In genomic region chr13:30181856-30182651, GRCh38 we compare ENCODE assay signal across 27 cellular contexts.
DNase-seq lines count a peak whose midpoint lies in the region; ATAC-seq and TF ChIP-seq lines count a peak whose summit lies in the region.
"Had no signal": no experiment of that assay in that cellular context is flagged by ENCODE, and none has a peak within 500 bp of the region (broad histone marks: within the 10 kb centered on the region; RNA-seq: fewer than 3 reads in every experiment).

No MANE protein-coding gene starts in this region.

- H3K4me3 Mint-ChIP-seq in endodermal cell: no peak overlapping the region
- H3K4me3 Mint-ChIP-seq in activated naive CD8-positive, alpha-beta T cell treated with anti-CD3 and anti-CD28 coated beads, Interleukin-2, amount 50 U/mL, for 24 hours: no peak overlapping the region
- H3K4me3 Mint-ChIP-seq: dendritic cell treated with granulocyte-macrophage colony-stimulating factor and Interleukin-4, amounts not matched to agents 40 ng/mL and 50 ng/mL, for 4 days; natural killer cell treated with Interleukin-12 subunit alpha and Interleukin-12 subunit beta and Interleukin-15 and Interleukin-18, amount 100 ng/mL, for 72 hours had no signal

- no peaks in the 10 kb centered on the region for H3K36me3 ChIP-seq in H7 (replicated peaks; ENCODE audit: control insufficient read depth, insufficient read depth, low read length)
- H3K36me3 ChIP-seq in endodermal cell (ENCODE audit: control insufficient read depth, insufficient read depth, low read length): no peaks in the 10 kb centered on the region
- H3K36me3 ChIP-seq: BLaER1, esophagus squamous epithelium, pancreas had no signal

- H3K36me3 Mint-ChIP-seq in endodermal cell (ENCODE audit: low read depth): peaks cover 2% of the 10 kb centered on the region
- no peaks in the 10 kb centered on the region for H3K36me3 Mint-ChIP-seq in activated naive CD8-positive, alpha-beta T cell treated with anti-CD3 and anti-CD28 coated beads, Interleukin-2, amount 50 U/mL, for 24 hours (ENCODE audit: low read depth)
- H3K36me3 Mint-ChIP-seq: natural killer cell treated with Interleukin-12 subunit alpha and Interleukin-12 subunit beta and Interleukin-15 and Interleukin-18, amount 100 ng/mL, for 72 hours had no signal

- H3K4me3 ChIP-seq in H7 (ENCODE audit: insufficient read depth, low read depth, low read length) (no peak overlapping the region), endodermal cell (ENCODE audit: low read length) (no peak overlapping the region)
- H3K4me3 ChIP-seq: BLaER1, esophagus squamous epithelium, pancreas had no signal

- no peaks in the 10 kb centered on the region for H3K27me3 Mint-ChIP-seq in endodermal cell (ENCODE audit: insufficient read depth)
- no peaks in the 10 kb centered on the region for H3K27me3 Mint-ChIP-seq in activated naive CD8-positive, alpha-beta T cell treated with anti-CD3 and anti-CD28 coated beads, Interleukin-2, amount 50 U/mL, for 24 hours
- H3K27me3 Mint-ChIP-seq: dendritic cell treated with granulocyte-macrophage colony-stimulating factor and Interleukin-4, amounts not matched to agents 40 ng/mL and 50 ng/mL, for 4 days; natural killer cell treated with Interleukin-12 subunit alpha and Interleukin-12 subunit beta and Interleukin-15 and Interleukin-18, amount 100 ng/mL, for 72 hours had no signal

- H3K27me3 ChIP-seq in H7 (ENCODE audit: control insufficient read depth, insufficient read depth, low read length) (no peaks in the 10 kb centered on the region), endodermal cell (ENCODE audit: control insufficient read depth, insufficient read depth, low read length, poor library complexity, severe bottlenecking) (no peaks in the 10 kb centered on the region)
- H3K27me3 ChIP-seq: BLaER1, esophagus squamous epithelium, pancreas had no signal

- peaks cover 34% of the 10 kb centered on the region for H3K4me1 Mint-ChIP-seq in endodermal cell
- H3K4me1 Mint-ChIP-seq in activated naive CD8-positive, alpha-beta T cell treated with anti-CD3 and anti-CD28 coated beads, Interleukin-2, amount 50 U/mL, for 24 hours: no peaks in the 10 kb centered on the region

- ATAC-seq in activated naive CD8-positive, alpha-beta T cell treated with anti-CD3 and anti-CD28 coated beads, Interleukin-2, amount 50 U/mL, for 24 hours: no peak
- ATAC-seq: left ventricle myocardium superior; natural killer cell treated with Interleukin-12 subunit alpha and Interleukin-12 subunit beta and Interleukin-15 and Interleukin-18, amount 100 ng/mL, for 72 hours; pancreas; SK-N-SH treated with all-trans-retinoic acid at 6 μM for 48 hours had no signal

- H3K9me3 ChIP-seq in endodermal cell (ENCODE audit: control insufficient read depth, low read length): no peaks in the 10 kb centered on the region
- H3K9me3 ChIP-seq: esophagus squamous epithelium, pancreas had no signal

- 76 to 100% methylated on average over 7 to 13 of the region's 13 CpGs for WGBS in endodermal cell (ENCODE audit: insufficient coverage in 1 of 2, insufficient read length in 1 of 2), 2 experiments

- H3K9me3 Mint-ChIP-seq in endodermal cell: peaks cover 9% of the 10 kb centered on the region
- peaks cover 4% of the 10 kb centered on the region for H3K9me3 Mint-ChIP-seq in activated naive CD8-positive, alpha-beta T cell treated with anti-CD3 and anti-CD28 coated beads, Interleukin-2, amount 50 U/mL, for 24 hours
- H3K9me3 Mint-ChIP-seq: dendritic cell treated with granulocyte-macrophage colony-stimulating factor and Interleukin-4, amounts not matched to agents 40 ng/mL and 50 ng/mL, for 4 days; natural killer cell treated with Interleukin-12 subunit alpha and Interleukin-12 subunit beta and Interleukin-15 and Interleukin-18, amount 100 ng/mL, for 72 hours had no signal

- DNase-seq in H7: peak; percentile 46
- DNase-seq in NAMALWA (ENCODE audit: low spot score): peak; percentile 9
- peak; percentile 90 for DNase-seq in endodermal cell
- peak; percentile 2 for DNase-seq in mucosa of gallbladder (ENCODE audit: low spot score)
- no peak for DNase-seq in activated naive CD8-positive, alpha-beta T cell treated with anti-CD3 and anti-CD28 coated beads, Interleukin-2, amount 50 U/mL, for 24 hours
- DNase-seq in NCI-H1694 treated with DMSO at 0.1 percent for 48 hours (lab: John Stamatoyannopoulos, UW): no peak
- DNase-seq in T-helper 1 cell: no peak
- DNase-seq: activated CD4-positive, alpha-beta T cell treated with anti-CD3 and anti-CD28 coated beads for 4 hours; activated gamma-delta T cell treated with Interleukin-2 at 50 U/mL for 16 hours; activated T-cell treated with anti-CD3 and anti-CD28 coated beads, Interleukin-2, amount 50 U/mL, for 1 hour; central memory CD4-positive, alpha-beta T cell; COR-L47; DMS79; esophagus squamous epithelium; foreskin melanocyte; left ventricle myocardium superior; midbrain; NCI-H1105 treated with DMSO at 0.1 percent for 48 hours; NCI-H2029 treated with DMSO at 0.1 percent for 48 hours; NCI-H226; NCI-H774; pancreas; trophoblast cell had no signal

- peak; percentile 40 for TF ChIP-seq CTCF in endodermal cell (conservative IDR thresholded peaks at IDR 0.05)

- H3K27ac ChIP-seq in endodermal cell (ENCODE audit: low read depth, low read length): peak overlapping the region; percentile 40
- H3K27ac ChIP-seq: BLaER1, esophagus squamous epithelium, pancreas had no signal

- H3K9ac ChIP-seq in endodermal cell (ENCODE audit: extremely low read depth, low read length, poor library complexity, severe bottlenecking): peak overlapping the region; percentile 50
- H3K9ac ChIP-seq: BLaER1 had no signal

- peaks cover 17% of the 10 kb centered on the region for H3K4me1 ChIP-seq in endodermal cell (ENCODE audit: control insufficient read depth, insufficient read depth, low read length)
- H3K4me1 ChIP-seq: BLaER1, esophagus squamous epithelium, pancreas had no signal

- H3K27ac Mint-ChIP-seq in endodermal cell: peak overlapping the region; percentile 87
- H3K27ac Mint-ChIP-seq in activated naive CD8-positive, alpha-beta T cell treated with anti-CD3 and anti-CD28 coated beads, Interleukin-2, amount 50 U/mL, for 24 hours: no peak overlapping the region
- H3K27ac Mint-ChIP-seq: dendritic cell treated with granulocyte-macrophage colony-stimulating factor and Interleukin-4, amounts not matched to agents 40 ng/mL and 50 ng/mL, for 4 days; natural killer cell treated with Interleukin-12 subunit alpha and Interleukin-12 subunit beta and Interleukin-15 and Interleukin-18, amount 100 ng/mL, for 72 hours had no signal

Comparison
In these comparisons a context has a peak if more than half of its experiments do, and no peak if none do; other contexts are left out.
1. DNase-seq: peak in H7 (single experiment), NAMALWA (single experiment), endodermal cell (single experiment) and mucosa of gallbladder (single experiment); none in activated naive CD8-positive, alpha-beta T cell treated with anti-CD3 and anti-CD28 coated beads, Interleukin-2, amount 50 U/mL, for 24 hours (single experiment), NCI-H1694 treated with DMSO at 0.1 percent for 48 hours (single experiment) and T-helper 1 cell (0 of 5).